20 cellular contexts compared by ENCODE assay signal in the genomic region with DNA sequence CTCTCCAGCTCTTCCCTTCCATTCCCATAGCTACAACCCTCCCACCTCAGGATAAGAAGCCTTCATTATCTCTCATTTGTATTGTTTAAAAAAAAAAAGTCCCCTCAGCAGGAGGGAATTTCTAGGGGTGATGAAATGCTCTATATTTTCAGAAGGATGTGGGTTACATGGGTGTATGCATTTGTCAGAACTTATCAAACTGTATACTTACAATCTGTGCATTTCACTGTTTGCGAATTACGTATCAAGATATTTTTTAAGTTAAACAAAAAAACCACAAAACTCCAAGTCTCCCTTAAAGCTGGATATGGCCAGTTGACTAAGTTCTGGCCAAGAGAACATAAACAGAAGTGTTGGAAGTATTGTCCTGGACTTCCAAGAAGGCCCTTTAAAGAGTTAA. TPM values are rescaled to one million over a fixed set of nuclear protein-coding genes. Genes with fewer than 3 reads are reported as not detected.
DNase-seq lines count a peak whose midpoint lies in the region; ATAC-seq and TF ChIP-seq lines count a peak whose summit lies in the region.
"Had no signal": no experiment of that assay in that cellular context is flagged by ENCODE, and none has a peak within 500 bp of the region (broad histone marks: within the 10 kb centered on the region; RNA-seq: fewer than 3 reads in every experiment).

No MANE protein-coding gene starts in this region.

- H3K36me3 ChIP-seq in fibroblast of lung (ENCODE audit: control insufficient read depth, insufficient read depth, low read length): peaks cover 12% of the 10 kb centered on the region

- H3K9me3 Mint-ChIP-seq in activated T-cell treated with anti-CD3 and anti-CD28 coated beads, Interleukin-2, amount 50 U/mL, for 4 hours: no peaks in the 10 kb centered on the region
- H3K9me3 Mint-ChIP-seq in activated CD4-positive, alpha-beta memory T cell treated with anti-CD3 and anti-CD28 coated beads, Interleukin-2, amount 10 ng/mL, durations not matched to agents 7 days and 5 days: no peaks in the 10 kb centered on the region
- H3K9me3 Mint-ChIP-seq in stimulated activated memory B cell treated with anti-CD40 and anti-IgM and Interleukin-4, amounts not matched to agents 10 μg/mL and 1 μg/mL and 100 μg/mL, for 72 hours: no peaks in the 10 kb centered on the region
- H3K9me3 Mint-ChIP-seq: brain, neural crest cell had no signal

- no peaks in the 10 kb centered on the region for H3K27me3 Mint-ChIP-seq in activated T-cell treated with anti-CD3 and anti-CD28 coated beads, Interleukin-2, amount 50 U/mL, for 4 hours (ENCODE audit: low read depth)
- H3K27me3 Mint-ChIP-seq in activated CD4-positive, alpha-beta memory T cell treated with anti-CD3 and anti-CD28 coated beads, Interleukin-2, amount 10 ng/mL, durations not matched to agents 7 days and 5 days: no peaks in the 10 kb centered on the region
- no peaks in the 10 kb centered on the region for H3K27me3 Mint-ChIP-seq in stimulated activated memory B cell treated with anti-CD40 and anti-IgM and Interleukin-4, amounts not matched to agents 10 μg/mL and 1 μg/mL and 100 μg/mL, for 72 hours
- H3K27me3 Mint-ChIP-seq: brain had no signal

- H3K27ac Mint-ChIP-seq in activated CD4-positive, alpha-beta memory T cell treated with anti-CD3 and anti-CD28 coated beads, Interleukin-2, amount 10 ng/mL, durations not matched to agents 7 days and 5 days: peak overlapping the region; percentile 33
- peak overlapping the region; percentile 10 for H3K27ac Mint-ChIP-seq in stimulated activated memory B cell treated with anti-CD40 and anti-IgM and Interleukin-4, amounts not matched to agents 10 μg/mL and 1 μg/mL and 100 μg/mL, for 72 hours

- POLR2A ChIA-PET in activated CD4-positive, alpha-beta memory T cell treated with anti-CD3 and anti-CD28 coated beads, Interleukin-2, amount 10 ng/mL, durations not matched to agents 7 days and 5 days (lab: Charles Lee): interaction anchor here (0.9 kb wide), 1 partner anchor 24 kb away, joined by 3 read pairs; no protein-coding TSS in a partner anchor

- no peaks in the 10 kb centered on the region for H3K27me3 ChIP-seq in fibroblast of lung (ENCODE audit: control insufficient read depth, insufficient read depth, low read length)
- H3K27me3 ChIP-seq: vagina had no signal

- no peaks in the 10 kb centered on the region for H3K79me2 ChIP-seq in fibroblast of lung (ENCODE audit: control insufficient read depth, insufficient read depth, low read length)

- H3K4me1 ChIP-seq in fibroblast of lung (ENCODE audit: control insufficient read depth, extremely low read depth, insufficient read depth, low read length): peaks cover 8% of the 10 kb centered on the region

- no peaks in the 10 kb centered on the region for H3K9me3 ChIP-seq in fibroblast of lung (ENCODE audit: control insufficient read depth, insufficient read depth, low read depth, low read length)
- H3K9me3 ChIP-seq: vagina had no signal

- DNase-seq in activated T-cell treated with anti-CD3 and anti-CD28 coated beads, Interleukin-2, amount 50 U/mL, for 4 hours: no peak
- DNase-seq in activated T-cell treated with anti-CD3 and anti-CD28 coated beads for 4 hours: no peak
- no peak for DNase-seq in activated CD4-positive, alpha-beta memory T cell treated with anti-CD3 and anti-CD28 coated beads, Interleukin-2, amount 10 ng/mL, durations not matched to agents 7 days and 5 days
- DNase-seq in fibroblast of lung (ENCODE audit: low read depth in 2 of 2): peak; percentile 63 to 93
- no peak for DNase-seq in NCI-H82 treated with DMSO at 0.1 percent for 48 hours (lab: John Stamatoyannopoulos, UW; ENCODE audit: unreplicated experiment)
- DNase-seq in A172 (ENCODE audit: low spot score): no peak
- DNase-seq: ACHN; DMS153; MV-4-11; NK-92 treated with Interleukin-12 subunit alpha and Interleukin-12 subunit beta, amount 100 ng/mL, for 24 hours; SHP77; stimulated activated CD4-positive, alpha-beta T cell treated with anti-CD3 and anti-CD28 coated beads, Interleukin-4, amount 100 ng/mL, for 1 hour had no signal

- CTCF ChIA-PET in activated CD4-positive, alpha-beta memory T cell treated with anti-CD3 and anti-CD28 coated beads, Interleukin-2, amount 10 ng/mL, durations not matched to agents 7 days and 5 days (lab: Charles Lee): interaction anchor here (1.0 to 8.2 kb wide), 5 partner anchors 10 to 61 kb away, joined by 3 to 61 read pairs (median 4); partner anchors contain the start of gene WNT1

- H3K4me1 Mint-ChIP-seq in activated T-cell treated with anti-CD3 and anti-CD28 coated beads, Interleukin-2, amount 50 U/mL, for 4 hours (ENCODE audit: low read depth): peaks cover 40% of the 10 kb centered on the region
- peaks cover 41% of the 10 kb centered on the region for H3K4me1 Mint-ChIP-seq in activated CD4-positive, alpha-beta memory T cell treated with anti-CD3 and anti-CD28 coated beads, Interleukin-2, amount 10 ng/mL, durations not matched to agents 7 days and 5 days
- peaks cover 26% of the 10 kb centered on the region for H3K4me1 Mint-ChIP-seq in stimulated activated memory B cell treated with anti-CD40 and anti-IgM and Interleukin-4, amounts not matched to agents 10 μg/mL and 1 μg/mL and 100 μg/mL, for 72 hours
- H3K4me1 Mint-ChIP-seq: brain had no signal

- H3K9ac ChIP-seq in fibroblast of lung (ENCODE audit: insufficient read depth, low read length): no peak overlapping the region

- H3K27ac ChIP-seq in fibroblast of lung (ENCODE audit: insufficient read depth, low read length): no peak overlapping the region
- H3K27ac ChIP-seq: vagina had no signal

- H3K4me3 ChIP-seq in fibroblast of lung (replicated peaks in 1 of 4; ENCODE audit: control extremely low read depth in 1 of 4, insufficient read depth in 1 of 4, low read depth in 3 of 4, low read length in 4 of 4): no peak overlapping the region
- H3K4me3 ChIP-seq: vagina had no signal

- no peak overlapping the region for H2AFZ ChIP-seq in fibroblast of lung (ENCODE audit: low read length)

- peak overlapping the region; percentile 63 for H3K4me3 Mint-ChIP-seq in activated T-cell treated with anti-CD3 and anti-CD28 coated beads, Interleukin-2, amount 50 U/mL, for 4 hours
- peak overlapping the region; percentile 15 for H3K4me3 Mint-ChIP-seq in activated CD4-positive, alpha-beta memory T cell treated with anti-CD3 and anti-CD28 coated beads, Interleukin-2, amount 10 ng/mL, durations not matched to agents 7 days and 5 days
- no peak overlapping the region for H3K4me3 Mint-ChIP-seq in stimulated activated memory B cell treated with anti-CD40 and anti-IgM and Interleukin-4, amounts not matched to agents 10 μg/mL and 1 μg/mL and 100 μg/mL, for 72 hours
- H3K4me3 Mint-ChIP-seq: neural crest cell had no signal

- no peaks in the 10 kb centered on the region for H4K20me1 ChIP-seq in fibroblast of lung (ENCODE audit: control insufficient read depth, extremely low read depth, insufficient read depth, low read length)

- ATAC-seq in activated T-cell treated with anti-CD3 and anti-CD28 coated beads, Interleukin-2, amount 50 U/mL, for 4 hours: no peak
- no peak for ATAC-seq in stimulated activated memory B cell treated with anti-CD40 and anti-IgM and Interleukin-4, amounts not matched to agents 10 μg/mL and 1 μg/mL and 100 μg/mL, for 72 hours
- ATAC-seq in HG03571 (IDR thresholded peaks at IDR 0.05; ENCODE audit: unreplicated experiment): no peak

- no peak for TF ChIP-seq CTCF in fibroblast of lung (conservative IDR thresholded peaks at IDR 0.05 in 1 of 2, IDR thresholded peaks at IDR 0.05 in 1 of 2; ENCODE audit: low read depth in 1 of 2, low read length in 2 of 2)

- H3K36me3 Mint-ChIP-seq in activated T-cell treated with anti-CD3 and anti-CD28 coated beads, Interleukin-2, amount 50 U/mL, for 4 hours (ENCODE audit: insufficient read depth): peaks cover 38% of the 10 kb centered on the region
- peaks cover 51% of the 10 kb centered on the region for H3K36me3 Mint-ChIP-seq in activated CD4-positive, alpha-beta memory T cell treated with anti-CD3 and anti-CD28 coated beads, Interleukin-2, amount 10 ng/mL, durations not matched to agents 7 days and 5 days (ENCODE audit: low read depth)
- peaks cover 41% of the 10 kb centered on the region for H3K36me3 Mint-ChIP-seq in stimulated activated memory B cell treated with anti-CD40 and anti-IgM and Interleukin-4, amounts not matched to agents 10 μg/mL and 1 μg/mL and 100 μg/mL, for 72 hours

- H3K4me2 ChIP-seq in fibroblast of lung (ENCODE audit: extremely low read depth, insufficient read depth, low read length): no peak overlapping the region

RNA-seq across cellular contexts. Expression of gene FKBP11, which starts 2.0 kb away (rescaled TPM):
- total RNA-seq in activated T-cell treated with anti-CD3 and anti-CD28 coated beads, Interleukin-2, amount 50 U/mL, for 4 hours: 100 to 1,000 TPM; 119 to 171 (median 134) TPM
- total RNA-seq in activated CD4-positive, alpha-beta memory T cell treated with anti-CD3 and anti-CD28 coated beads, Interleukin-2, amount 10 ng/mL, durations not matched to agents 7 days and 5 days: 10 to 100 TPM; 73.4 to 78.7 TPM
- 10.0 and 12.6 TPM in 2 replicates for total RNA-seq in fibroblast of lung
- 20.8 and 48.8 TPM in 2 replicates for polyA plus RNA-seq in fibroblast of lung
- 41.0 and 81.2 TPM in 2 replicates for polyA plus RNA-seq in fibroblast of lung (2012)
- polyA minus RNA-seq in fibroblast of lung (ENCODE audit: low replicate concordance): 10.4 and 12.9 TPM in 2 replicates
- total RNA-seq in A172 (2014; rRNA removed; shearing (Covaris generic)): 2.8 and 3.3 TPM in 2 replicates

RNA-seq across cellular contexts. Expression of gene ARF3, which starts 30.0 kb away (rescaled TPM):
- total RNA-seq in activated T-cell treated with anti-CD3 and anti-CD28 coated beads, Interleukin-2, amount 50 U/mL, for 4 hours: 100 to 1,000 TPM in 2 of 3 donors, 10 to 100 TPM in 1; 98.6 to 110 (median 109) TPM
- total RNA-seq in activated CD4-positive, alpha-beta memory T cell treated with anti-CD3 and anti-CD28 coated beads, Interleukin-2, amount 10 ng/mL, durations not matched to agents 7 days and 5 days: 100 to 1,000 TPM; 114 to 122 TPM
- 24.7 and 28.1 TPM in 2 replicates for total RNA-seq in fibroblast of lung
- 182 and 220 TPM in 2 replicates for polyA plus RNA-seq in fibroblast of lung
- 150 and 170 TPM in 2 replicates for polyA plus RNA-seq in fibroblast of lung (2012)
- 84.0 and 135 TPM in 2 replicates for polyA minus RNA-seq in fibroblast of lung (ENCODE audit: low replicate concordance)
- 51.9 and 78.9 TPM in 2 replicates for total RNA-seq in A172 (2014; rRNA removed; shearing (Covaris generic))

RNA-seq across cellular contexts. Expression of gene WNT10B, which starts 44.3 kb away (rescaled TPM):
- under 1 TPM; 0.13 to 0.46 (median 0.24) TPM for total RNA-seq in activated T-cell treated with anti-CD3 and anti-CD28 coated beads, Interleukin-2, amount 50 U/mL, for 4 hours
- total RNA-seq in activated CD4-positive, alpha-beta memory T cell treated with anti-CD3 and anti-CD28 coated beads, Interleukin-2, amount 10 ng/mL, durations not matched to agents 7 days and 5 days: 1 to 10 TPM; 4.1 to 4.2 TPM
- total RNA-seq in fibroblast of lung: under 0.01 TPM in 1 of 2 replicates, not detected in the other
- 0.05 and 0.11 TPM in 2 replicates for polyA plus RNA-seq in fibroblast of lung
- polyA plus RNA-seq in fibroblast of lung (2012): not detected in 2 replicates
- polyA minus RNA-seq in fibroblast of lung (ENCODE audit: low replicate concordance): not detected in 2 replicates
- total RNA-seq in A172 (2014; rRNA removed; shearing (Covaris generic)): 0.36 and 1.5 TPM in 2 replicates

RNA-seq across cellular contexts. Expression of gene WNT1, which starts 50.9 kb away (rescaled TPM):
- not detected for total RNA-seq in activated T-cell treated with anti-CD3 and anti-CD28 coated beads, Interleukin-2, amount 50 U/mL, for 4 hours
- under 1 TPM; 0.33 to 0.73 TPM for total RNA-seq in activated CD4-positive, alpha-beta memory T cell treated with anti-CD3 and anti-CD28 coated beads, Interleukin-2, amount 10 ng/mL, durations not matched to agents 7 days and 5 days
- total RNA-seq in fibroblast of lung: not detected in 2 replicates
- not detected in 2 replicates for polyA plus RNA-seq in fibroblast of lung
- not detected in 2 replicates for polyA plus RNA-seq in fibroblast of lung (2012)
- polyA minus RNA-seq in fibroblast of lung (ENCODE audit: low replicate concordance): not detected in 2 replicates
- not detected in 2 replicates for total RNA-seq in A172 (2014; rRNA removed; shearing (Covaris generic))
- total RNA-seq: frontal cortex, H1, lower leg skin, vagina had no signal
- polyA plus RNA-seq: H1 had no signal

Comparison
In these comparisons a context has a peak if more than half of its experiments do, and no peak if none do; other contexts are left out.
1. DNase-seq: peak in fibroblast of lung (2 of 2); none in activated T-cell treated with anti-CD3 and anti-CD28 coated beads, Interleukin-2, amount 50 U/mL, for 4 hours (single experiment), activated T-cell treated with anti-CD3 and anti-CD28 coated beads for 4 hours (single experiment), activated CD4-positive, alpha-beta memory T cell treated with anti-CD3 and anti-CD28 coated beads, Interleukin-2, amount 10 ng/mL, durations not matched to agents 7 days and 5 days (single experiment), NCI-H82 treated with DMSO at 0.1 percent for 48 hours (single experiment) and A172 (single experiment).